Comparison of ENCODE assay signal across 1 cellular context in the genomic region with DNA sequence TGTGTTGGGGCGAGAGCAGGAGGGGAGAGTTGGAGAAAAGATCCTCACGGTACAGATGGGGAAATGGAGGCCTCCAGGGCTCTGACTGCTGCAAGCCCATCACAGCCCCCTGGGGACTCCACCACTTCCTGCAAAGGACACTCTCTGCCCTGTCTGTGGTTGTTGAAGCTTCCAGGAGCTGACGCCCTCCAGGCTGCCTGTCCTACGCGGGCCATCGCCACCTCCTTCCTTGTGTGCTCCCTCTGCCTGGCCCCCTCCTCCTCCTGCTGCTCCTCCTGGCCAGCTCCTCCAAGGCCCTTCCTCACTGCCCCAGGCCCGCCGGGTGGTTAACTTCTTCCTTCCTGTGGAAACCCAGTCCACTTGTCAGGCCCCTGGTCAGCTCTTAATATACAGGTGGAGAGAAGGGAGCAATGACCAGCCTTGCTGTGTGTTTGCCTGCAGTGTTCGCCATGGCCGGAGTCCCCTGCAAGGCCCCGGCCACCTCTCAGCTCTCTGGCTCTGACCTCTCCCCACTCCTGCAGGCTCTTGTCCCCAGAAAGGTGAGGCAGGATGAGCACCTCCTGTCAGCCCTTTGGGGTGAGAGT.
TF ChIP-seq lines count a peak whose summit lies in the region.

No MANE protein-coding gene starts in this region.

TF ChIP-seq in IMR-90, 13 proteins besides CTCF, POLR2A, EP300 and RAD21:
- TF ChIP-seq CEBPB (IDR thresholded peaks at IDR 0.05; ENCODE audit: low read depth, low read length) (no peak), RCOR1 (IDR thresholded peaks at IDR 0.05; ENCODE audit: insufficient replicate concordance, low read length) (no peak), USF2 (IDR thresholded peaks at IDR 0.05; ENCODE audit: low read depth, low read length) (no peak), MXI1 (IDR thresholded peaks at IDR 0.05; ENCODE audit: borderline replicate concordance, low read depth, low read length) (no peak), MAFK (IDR thresholded peaks at IDR 0.05; ENCODE audit: low read depth, low read length) (no peak), MAZ (IDR thresholded peaks at IDR 0.05; ENCODE audit: borderline replicate concordance, low read depth, low read length) (no peak), RFX5 (IDR thresholded peaks at IDR 0.05; ENCODE audit: low read depth, low read length) (no peak), ELK1 (IDR thresholded peaks at IDR 0.05; ENCODE audit: borderline replicate concordance, low read depth, low read length) (no peak), CHD1 (IDR thresholded peaks at IDR 0.05; ENCODE audit: low read depth, low read length) (no peak), BHLHE40 (IDR thresholded peaks at IDR 0.05; ENCODE audit: low read depth, low read length) (no peak), FOS (IDR thresholded peaks at IDR 0.05; ENCODE audit: low read depth, low read length) (no peak), SMC3 (IDR thresholded peaks at IDR 0.05; ENCODE audit: low read depth, low read length) (no peak), NFE2L2 (IDR thresholded peaks at IDR 0.05; ENCODE audit: low read depth, low read length) (no peak)
